In genomic region chrX:13750812-13751211, GRCh38 we compare ENCODE assay signal across 1 cellular context.
TF ChIP-seq lines count a peak whose summit lies in the region.

No MANE protein-coding gene starts in this region.

TF ChIP-seq in GM12878, 131 proteins besides CTCF, POLR2A, EP300 and RAD21 (continued from another document):
- no peak for TF ChIP-seq ZBTB33 (IDR thresholded peaks at IDR 0.05)
- no peak for TF ChIP-seq CBFB (IDR thresholded peaks at IDR 0.05; ENCODE audit: low read depth)
- TF ChIP-seq BCL3 (IDR thresholded peaks at IDR 0.05; ENCODE audit: borderline replicate concordance, insufficient read depth, low read depth, low read length, poor library complexity, severe bottlenecking): peak; percentile 56
- no peak for TF ChIP-seq MYB (IDR thresholded peaks at IDR 0.05; ENCODE audit: borderline replicate concordance, low read depth, low read length)
- TF ChIP-seq BRCA1 (IDR thresholded peaks at IDR 0.05; ENCODE audit: low read depth, low read length): no peak
- no peak for TF ChIP-seq CEBPB (IDR thresholded peaks at IDR 0.05; ENCODE audit: borderline replicate concordance in 1 of 2, low read depth in 2 of 2, low read length in 2 of 2)
- TF ChIP-seq MYC (IDR thresholded peaks at IDR 0.05; ENCODE audit: insufficient read depth, insufficient read length, insufficient replicate concordance, low read length, severe bottlenecking): no peak
